13 cellular contexts compared by ENCODE assay signal in genomic region chr19:2109278-2109864, GRCh38. TPM values are rescaled to one million over a fixed set of nuclear protein-coding genes. Genes with fewer than 3 reads are reported as not detected.
DNase-seq lines count a peak whose midpoint lies in the region; ATAC-seq and TF ChIP-seq lines count a peak whose summit lies in the region.
"Had no signal": no experiment of that assay in that cellular context is flagged by ENCODE, and none has a peak within 500 bp of the region (broad histone marks: within the 10 kb centered on the region; RNA-seq: fewer than 3 reads in every experiment).

No MANE protein-coding gene starts in this region.

- no peak overlapping the region for H3K9ac ChIP-seq in neuronal stem cell (ENCODE audit: low read depth, low read length, poor library complexity)
- H3K9ac ChIP-seq: SK-N-SH had no signal

- no peak overlapping the region for H3K4me3 Mint-ChIP-seq in chondrocyte (ENCODE audit: unreplicated experiment)

- no peak overlapping the region for H3K4me2 ChIP-seq in neuronal stem cell (ENCODE audit: insufficient read depth, low read length, poor library complexity, severe bottlenecking)
- H3K4me2 ChIP-seq: SK-N-SH had no signal

- no peak for ATAC-seq in GM18907 (IDR thresholded peaks at IDR 0.05; ENCODE audit: unreplicated experiment)

- no peak overlapping the region for H3K4me3 ChIP-seq in neuronal stem cell (ENCODE audit: low read length in 2 of 2)

- no peak overlapping the region for H3K14ac ChIP-seq in neuronal stem cell (ENCODE audit: low read length)

- no CpG with 5 or more reads among the region's 23 CpGs for WGBS in neuronal stem cell (ENCODE audit: extremely low coverage in 2 of 2, insufficient read length in 2 of 2, insufficient replicate concordance in 1 of 2), 2 donors

- H2BK12ac ChIP-seq in neuronal stem cell (ENCODE audit: low read length), result no peak overlapping the region

- peak overlapping the region; percentile 32; the same call in 1 of the 2 replicates for H3K27ac ChIP-seq in RWPE1
- H3K27ac ChIP-seq in neuronal stem cell (replicated peaks; ENCODE audit: low read length), result no peak overlapping the region

- TF ChIP-seq CTCF in RWPE1 (conservative IDR thresholded peaks at IDR 0.05; ENCODE audit: low read depth) (no peak), chondrocyte (IDR thresholded peaks at IDR 0.05) (no peak)

- no peak for DNase-seq in RWPE1 (ENCODE audit: low spot score)
- peak; percentile 87 for DNase-seq in chondrocyte (ENCODE audit: low spot score)
- DNase-seq in neuronal stem cell (ENCODE audit: low spot score), result no peak
- no peak for DNase-seq in globus pallidus (ENCODE audit: low spot score)
- DNase-seq: AML-193, DMS79 treated with DMSO at 0.1 percent for 48 hours, GOT3, NCI-H1092 treated with DMSO at 0.1 percent for 48 hours, NCI-H146, NCI-H2029 treated with DMSO at 0.1 percent for 48 hours, SHP77 treated with DMSO at 0.1 percent for 48 hours, SK-N-SH had no signal

- no peak overlapping the region for H4K91ac ChIP-seq in neuronal stem cell (ENCODE audit: low read depth, low read length, poor library complexity)

- no peak overlapping the region for H2AK5ac ChIP-seq in neuronal stem cell (ENCODE audit: low read depth, low read length)

- no peaks in the 10 kb centered on the region for H3K27me3 ChIP-seq in neuronal stem cell (ENCODE audit: control insufficient read depth in 3 of 3, insufficient read depth in 3 of 3, low read depth in 1 of 3, low read length in 3 of 3)

- H3K23ac ChIP-seq in neuronal stem cell (ENCODE audit: low read depth, low read length, poor library complexity), result no peak overlapping the region

- H2BK120ac ChIP-seq in neuronal stem cell (ENCODE audit: low read depth, low read length), result no peak overlapping the region

- POLR2A ChIA-PET in RWPE1 (lab: Yijun Ruan, JAX; ENCODE audit: low non-redundant PET), result no interaction called here

- H4K8ac ChIP-seq in neuronal stem cell (ENCODE audit: low read depth, low read length), result no peak overlapping the region

- no peak overlapping the region for H3K18ac ChIP-seq in neuronal stem cell (ENCODE audit: low read length)

- H3K9me3 Mint-ChIP-seq in chondrocyte (ENCODE audit: low read depth), result no peaks in the 10 kb centered on the region

- peaks cover 6% of the 10 kb centered on the region for H3K79me1 ChIP-seq in neuronal stem cell (ENCODE audit: low read depth, low read length)

- H3K36me3 Mint-ChIP-seq in chondrocyte (ENCODE audit: low read depth), result peaks cover 38% of the 10 kb centered on the region

- no peak overlapping the region for H2BK15ac ChIP-seq in neuronal stem cell (ENCODE audit: low read length)

- H2AFZ ChIP-seq in neuronal stem cell (ENCODE audit: low read length), result no peak overlapping the region

- H3K9me3 ChIP-seq in neuronal stem cell (replicated peaks in 1 of 2; ENCODE audit: control insufficient read depth in 2 of 2, insufficient read depth in 1 of 2, low read depth in 1 of 2, low read length in 2 of 2), result peaks cover 0 to 5% of the 10 kb centered on the region in 2 donors
- H3K9me3 ChIP-seq: SK-N-SH had no signal

- H3K4me1 ChIP-seq in neuronal stem cell (ENCODE audit: control insufficient read depth in 2 of 2, insufficient read depth in 1 of 2, low read depth in 1 of 2, low read length in 2 of 2), result no peaks in the 10 kb centered on the region

- no peaks in the 10 kb centered on the region for H3K27me3 Mint-ChIP-seq in chondrocyte (ENCODE audit: low read depth)

- peaks cover 77 to 97% of the 10 kb centered on the region in 2 donors for H3K36me3 ChIP-seq in neuronal stem cell (replicated peaks in 1 of 2; ENCODE audit: control insufficient read depth in 2 of 2, insufficient read depth in 2 of 2, low read length in 2 of 2)

- no peak overlapping the region for H3K4ac ChIP-seq in neuronal stem cell (ENCODE audit: low read length)

- CTCF ChIA-PET in RWPE1 (lab: Yijun Ruan, JAX), result interaction anchor here (0.6 kb wide), 1 partner anchor 157 kb away, joined by 3 read pairs; no protein-coding TSS in a partner anchor

- H3K27ac Mint-ChIP-seq in chondrocyte (ENCODE audit: unreplicated experiment), result no peak overlapping the region

- H2BK5ac ChIP-seq in neuronal stem cell (ENCODE audit: low read length), result peak overlapping the region; percentile 44

- H3K4me1 Mint-ChIP-seq in chondrocyte (ENCODE audit: low read depth), result peaks cover 11% of the 10 kb centered on the region

RNA-seq across cellular contexts. Expression of gene IZUMO4, which starts 12.7 kb away (rescaled TPM):
- 2.4 to 3.9 TPM (median 3.2 TPM) in 3 replicates for total RNA-seq in chondrocyte
- 2.5 TPM for polyA plus RNA-seq in neuronal stem cell (2013, experiment 1 of 2)
- polyA plus RNA-seq in neuronal stem cell (2013, experiment 2 of 2), result 2.3 TPM

RNA-seq across cellular contexts. Expression of gene MOB3A, which starts 13.2 kb away (rescaled TPM):
- 34.6 to 48.0 TPM (median 45.5 TPM) in 3 replicates for total RNA-seq in chondrocyte
- polyA plus RNA-seq in neuronal stem cell (2013, experiment 1 of 2), result 15.6 TPM
- polyA plus RNA-seq in neuronal stem cell (2013, experiment 2 of 2), result 16.1 TPM

RNA-seq across cellular contexts. Expression of gene AP3D1, which starts 42.0 kb away (rescaled TPM):
- total RNA-seq in chondrocyte, result 139 to 157 TPM (median 144 TPM) in 3 replicates
- polyA plus RNA-seq in neuronal stem cell (2013, experiment 1 of 2), result 60.6 TPM
- polyA plus RNA-seq in neuronal stem cell (2013, experiment 2 of 2), result 60.3 TPM

RNA-seq across cellular contexts. Expression of gene DOT1L, which starts 54.4 kb away (rescaled TPM):
- total RNA-seq in chondrocyte, result 24.0 to 26.2 TPM (median 24.9 TPM) in 3 replicates
- polyA plus RNA-seq in neuronal stem cell (2013, experiment 1 of 2), result 38.2 TPM
- 38.1 TPM for polyA plus RNA-seq in neuronal stem cell (2013, experiment 2 of 2)

RNA-seq across cellular contexts. Expression of gene MKNK2, which starts 58.3 kb away (rescaled TPM):
- total RNA-seq in chondrocyte, result 32.8 to 127 TPM (median 125 TPM) in 3 replicates
- polyA plus RNA-seq in neuronal stem cell (2013, experiment 1 of 2), result 138 TPM
- 146 TPM for polyA plus RNA-seq in neuronal stem cell (2013, experiment 2 of 2)
